ENCODE assay signal across 1 cellular context in the genomic region with DNA sequence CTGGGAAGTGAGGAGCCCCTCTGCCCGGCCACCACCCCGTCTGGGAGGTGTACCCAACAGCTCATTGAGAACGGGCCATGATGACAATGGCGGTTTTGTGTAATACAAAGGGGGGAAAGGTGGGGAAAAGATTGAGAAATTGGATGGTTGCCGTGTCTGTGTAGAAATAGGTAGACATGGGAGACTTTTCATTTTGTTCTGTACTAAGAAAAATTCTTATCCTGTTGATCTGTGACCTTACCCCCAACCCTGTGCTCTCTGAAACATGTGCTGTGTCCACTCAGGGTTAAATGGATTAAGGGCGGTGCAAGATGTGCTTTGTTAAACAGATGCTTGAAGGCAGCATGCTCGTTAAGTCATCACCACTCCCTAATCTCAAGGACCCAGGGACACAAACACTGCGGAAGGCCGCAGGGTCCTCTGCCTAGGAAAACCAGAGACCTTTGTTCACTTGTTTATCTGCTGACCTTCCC.
A peak's percentile ranks its signal among the peaks of the same experiment; 100 is the strongest.
TF ChIP-seq lines count a peak whose summit lies in the region.

No MANE protein-coding gene starts in this region.

TF ChIP-seq in K562, 482 proteins besides CTCF, POLR2A, EP300 and RAD21 (continued from another document):
- TF ChIP-seq KDM1A (IDR thresholded peaks at IDR 0.05) (peak; percentile 74 to 78; a peak in 3 of 4 replicates), FOXA3 (CRISPR knock-in tag; conservative IDR thresholded peaks at IDR 0.05 in 1 of 2, IDR thresholded peaks at IDR 0.05 in 1 of 2) (0 out of 4 replicates have a peak, but pooled peaks of 1 of the 2 experiments have one; percentile 12), SMARCA4 (IDR thresholded peaks at IDR 0.05) (0 out of 2 replicates have a peak, but pooled peaks have one; percentile 47), MEIS2 (IDR thresholded peaks at IDR 0.05; ENCODE audit: partially characterized antibody) (peak; percentile 47)
- TF ChIP-seq, protein P1, sequence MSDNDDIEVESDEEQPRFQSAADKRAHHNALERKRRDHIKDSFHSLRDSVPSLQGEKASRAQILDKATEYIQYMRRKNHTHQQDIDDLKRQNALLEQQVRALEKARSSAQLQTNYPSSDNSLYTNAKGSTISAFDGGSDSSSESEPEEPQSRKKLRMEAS (CRISPR knock-in tag; IDR thresholded peaks at IDR 0.05) = peak; percentile 80
